8 cellular contexts compared by ENCODE assay signal in the genomic region with DNA sequence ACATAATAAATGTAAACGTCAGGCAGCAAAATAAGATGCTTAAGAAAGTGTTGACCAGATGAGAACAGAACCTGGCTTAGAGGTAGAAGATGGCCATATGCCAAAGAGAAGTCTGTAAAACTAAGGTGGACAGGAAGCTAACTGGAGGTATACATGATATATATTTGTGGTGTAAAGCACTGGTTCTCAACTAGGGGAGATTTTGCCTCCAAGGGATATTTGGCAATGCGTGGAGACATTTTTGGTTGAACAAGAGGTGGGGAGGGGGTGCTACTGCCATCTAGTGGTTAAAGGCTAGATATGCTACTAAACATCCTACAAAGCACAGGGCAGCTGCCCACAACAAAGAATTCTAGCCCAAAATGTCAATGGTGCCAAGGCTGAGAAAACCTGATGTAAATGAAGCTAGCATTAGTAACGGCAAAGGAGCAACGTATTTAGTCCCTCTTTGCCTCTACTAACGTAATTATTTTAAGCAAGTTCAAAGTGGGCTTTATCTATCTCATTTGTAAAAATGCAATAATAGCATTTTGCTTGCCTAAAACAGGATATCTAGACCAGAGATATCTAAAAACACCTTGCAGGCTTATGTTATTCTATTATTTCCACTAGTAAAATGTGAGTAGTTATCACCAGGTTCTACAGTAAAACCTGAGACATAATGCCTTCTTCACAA.
A peak's percentile ranks its signal among the peaks of the same experiment; 100 is the strongest.
DNase-seq lines count a peak whose midpoint lies in the region; ATAC-seq and TF ChIP-seq lines count a peak whose summit lies in the region.

No MANE protein-coding gene starts in this region.

- H3K27me3 ChIP-seq in CD4-positive, CD25-positive, alpha-beta regulatory T cell (ENCODE audit: control insufficient read depth, insufficient read depth, low read length): no peaks in the 10 kb centered on the region

- peak; percentile 19 to 75 (median 59) for DNase-seq in CD4-positive, CD25-positive, alpha-beta regulatory T cell
- DNase-seq in NB4 (ENCODE audit: low read depth): peak; percentile 83
- DNase-seq in SKM-1 (lab: John Stamatoyannopoulos, UW; ENCODE audit: unreplicated experiment): peak; percentile 61
- DNase-seq in activated naive CD8-positive, alpha-beta T cell treated with anti-CD3 and anti-CD28 coated beads for 36 hours: peak; percentile 25
- DNase-seq in left ventricle myocardium superior: no peak
- DNase-seq in skeletal muscle cell (ENCODE audit: low read depth): peak; percentile 8
- no peak for DNase-seq in posterior vena cava (ENCODE audit: low spot score)

- peak overlapping the region in 1 of 4 donors; percentile 9 for H3K4me3 Mint-ChIP-seq in CD4-positive, CD25-positive, alpha-beta regulatory T cell
- no peak overlapping the region for H3K4me3 Mint-ChIP-seq in activated naive CD8-positive, alpha-beta T cell treated with anti-CD3 and anti-CD28 coated beads for 36 hours

- H3K36me3 ChIP-seq in CD4-positive, CD25-positive, alpha-beta regulatory T cell (ENCODE audit: control insufficient read depth, insufficient read depth, low read length): no peaks in the 10 kb centered on the region

- H3K27ac Mint-ChIP-seq in CD4-positive, CD25-positive, alpha-beta regulatory T cell: no peak overlapping the region
- no peak overlapping the region for H3K27ac Mint-ChIP-seq in activated naive CD8-positive, alpha-beta T cell treated with anti-CD3 and anti-CD28 coated beads for 36 hours

- H3K4me1 Mint-ChIP-seq in CD4-positive, CD25-positive, alpha-beta regulatory T cell: peaks cover 0 to 12% (median 7%) of the 10 kb centered on the region in 4 donors
- peaks cover 11% of the 10 kb centered on the region for H3K4me1 Mint-ChIP-seq in activated naive CD8-positive, alpha-beta T cell treated with anti-CD3 and anti-CD28 coated beads for 36 hours

- no peaks in the 10 kb centered on the region for H3K9me3 Mint-ChIP-seq in CD4-positive, CD25-positive, alpha-beta regulatory T cell
- H3K9me3 Mint-ChIP-seq in activated naive CD8-positive, alpha-beta T cell treated with anti-CD3 and anti-CD28 coated beads for 36 hours: peaks cover 6% of the 10 kb centered on the region

- no peaks in the 10 kb centered on the region for H3K9me3 ChIP-seq in CD4-positive, CD25-positive, alpha-beta regulatory T cell (ENCODE audit: control insufficient read depth in 2 of 2, low read length in 2 of 2)

- TF ChIP-seq POLR2A in NB4 (IDR thresholded peaks at IDR 0.05; ENCODE audit: extremely low read depth, insufficient read length): no peak

- no peak overlapping the region for H3K4me3 ChIP-seq in CD4-positive, CD25-positive, alpha-beta regulatory T cell (ENCODE audit: low read depth, low read length)
- H3K4me3 ChIP-seq in NB4 (ENCODE audit: low read depth, low read length) (no peak overlapping the region), skeletal muscle cell (ENCODE audit: low read depth, low read length) (no peak overlapping the region)

- H3K27ac ChIP-seq in CD4-positive, CD25-positive, alpha-beta regulatory T cell (ENCODE audit: insufficient read depth, low read length, poor library complexity, severe bottlenecking): no peak overlapping the region

- ATAC-seq in CD4-positive, CD25-positive, alpha-beta regulatory T cell (ENCODE audit: low read depth in 2 of 2): peak; percentile 78 to 84
- peak; percentile 65 for ATAC-seq in GM19351 (IDR thresholded peaks at IDR 0.05; ENCODE audit: unreplicated experiment)
- peak; percentile 56 for ATAC-seq in left ventricle myocardium superior

- H3K27me3 Mint-ChIP-seq in CD4-positive, CD25-positive, alpha-beta regulatory T cell: no peaks in the 10 kb centered on the region
- H3K27me3 Mint-ChIP-seq in activated naive CD8-positive, alpha-beta T cell treated with anti-CD3 and anti-CD28 coated beads for 36 hours: no peaks in the 10 kb centered on the region

- peaks cover 15% of the 10 kb centered on the region for H3K36me3 Mint-ChIP-seq in CD4-positive, CD25-positive, alpha-beta regulatory T cell
- H3K36me3 Mint-ChIP-seq in activated naive CD8-positive, alpha-beta T cell treated with anti-CD3 and anti-CD28 coated beads for 36 hours: peaks cover 21% of the 10 kb centered on the region

- H3K4me1 ChIP-seq in CD4-positive, CD25-positive, alpha-beta regulatory T cell (ENCODE audit: control insufficient read depth, insufficient read depth, low read length, poor library complexity, severe bottlenecking): peaks cover 6% of the 10 kb centered on the region

- intact Hi-C loops in left ventricle myocardium superior (cut with micrococcal nuclease) (no loop called here), posterior vena cava (cut with DNase I) (loop anchor here in 1 of 2 donors (5.0 kb wide), 1 partner anchor 854 kb away; no protein-coding TSS in a partner anchor)

- peak; percentile 84 for TF ChIP-seq CTCF in NB4 (IDR thresholded peaks at IDR 0.05; ENCODE audit: low read depth, low read length)

Comparison
In these comparisons a context has a peak if more than half of its experiments do, and no peak if none do; other contexts are left out.
1. DNase-seq: peak in CD4-positive, CD25-positive, alpha-beta regulatory T cell (3 of 3), NB4 (single experiment), SKM-1 (single experiment), activated naive CD8-positive, alpha-beta T cell treated with anti-CD3 and anti-CD28 coated beads for 36 hours (single experiment) and skeletal muscle cell (single experiment); none in left ventricle myocardium superior (single experiment) and posterior vena cava (single experiment).
2. Peak in every context shown above with its lines, with median percentiles within 50 percentile points of each other: ATAC-seq.